Comparison of ENCODE assay signal across 11 cellular contexts in genomic region chr18:59008302-59008974, GRCh38.
DNase-seq lines count a peak whose midpoint lies in the region; ATAC-seq and TF ChIP-seq lines count a peak whose summit lies in the region.
"Had no signal": no experiment of that assay in that cellular context is flagged by ENCODE, and none has a peak within 500 bp of the region (broad histone marks: within the 10 kb centered on the region; RNA-seq: fewer than 3 reads in every experiment).

No MANE protein-coding gene starts in this region.

- H3K9ac ChIP-seq in parathyroid adenoma: no peak overlapping the region

- H3K9me3 ChIP-seq in parathyroid adenoma (ENCODE audit: control insufficient read depth, low read length) (no peaks in the 10 kb centered on the region), spleen (peaks cover 0 to 5% (median 0%) of the 10 kb centered on the region in 8 donors)

- POLR2A ChIA-PET in RWPE1 (lab: Yijun Ruan, JAX; ENCODE audit: low non-redundant PET): no interaction called here

- CTCF ChIA-PET in RWPE1 (lab: Yijun Ruan, JAX): interaction anchor here (0.6 kb wide), 1 partner anchor 685 kb away, joined by 6 read pairs; no protein-coding TSS in a partner anchor

- H3K4me3 ChIP-seq in H7 (ENCODE audit: insufficient read depth, low read depth, low read length) (no peak overlapping the region), parathyroid adenoma (ENCODE audit: low read depth, low read length) (peak overlapping the region; percentile 24), spleen (no peak overlapping the region)

- H3K27me3 ChIP-seq in H7 (ENCODE audit: control insufficient read depth, insufficient read depth, low read length): no peaks in the 10 kb centered on the region
- H3K27me3 ChIP-seq in parathyroid adenoma (ENCODE audit: control insufficient read depth, insufficient read depth, low read length): no peaks in the 10 kb centered on the region
- H3K27me3 ChIP-seq in spleen (replicated peaks in 1 of 7): no peaks in the 10 kb centered on the region

- peak overlapping the region; percentile 78 for H3K27ac ChIP-seq in RWPE1
- H3K27ac ChIP-seq in parathyroid adenoma: no peak overlapping the region
- peak overlapping the region in 4 of 8 donors; percentile 28 to 68 (median 40) for H3K27ac ChIP-seq in spleen

- no peak for ATAC-seq in HG03159 (IDR thresholded peaks at IDR 0.05; ENCODE audit: unreplicated experiment)

- H3K4me1 ChIP-seq in parathyroid adenoma: peaks cover 5% of the 10 kb centered on the region
- peaks cover 0 to 13% (median 3%) of the 10 kb centered on the region in 6 donors for H3K4me1 ChIP-seq in spleen

- no peak for TF ChIP-seq POLR2A in spleen (IDR thresholded peaks at IDR 0.05)

- DNase-seq in H7: peak; percentile 53
- DNase-seq in RWPE1 (ENCODE audit: low spot score): peak; percentile 79
- peak; percentile 21 for DNase-seq in fibroblast of gingiva (ENCODE audit: low read depth)
- no peak for DNase-seq in spleen
- no peak for DNase-seq in UCSD-AML1 (lab: John Stamatoyannopoulos, UW; ENCODE audit: unreplicated experiment)
- no peak for DNase-seq in NOMO-1 treated with DMSO at 0.1 percent for 48 hours (lab: John Stamatoyannopoulos, UW; ENCODE audit: unreplicated experiment)
- DNase-seq: foreskin melanocyte, GDM1, T-helper 2 cell had no signal

- H3K79me2 ChIP-seq in parathyroid adenoma: no peaks in the 10 kb centered on the region

- H3K36me3 ChIP-seq in H7 (replicated peaks; ENCODE audit: control insufficient read depth, insufficient read depth, low read length): no peaks in the 10 kb centered on the region
- H3K36me3 ChIP-seq in parathyroid adenoma (ENCODE audit: control insufficient read depth, insufficient read depth, low read length): no peaks in the 10 kb centered on the region
- H3K36me3 ChIP-seq in spleen: no peaks in the 10 kb centered on the region

- intact Hi-C loops in spleen (cut with DNase I; ENCODE audit: low total_unique reads): no loop called here

- H3K4me2 ChIP-seq in parathyroid adenoma (ENCODE audit: low read length): peak overlapping the region; percentile 69

- TF ChIP-seq CTCF in RWPE1 (conservative IDR thresholded peaks at IDR 0.05; ENCODE audit: low read depth): no peak
- TF ChIP-seq CTCF in parathyroid adenoma (IDR thresholded peaks at IDR 0.05): no peak
- no peak for TF ChIP-seq CTCF in spleen (IDR thresholded peaks at IDR 0.05 in 8 of 11, conservative IDR thresholded peaks at IDR 0.05 in 3 of 11)

- WGBS in spleen, 5 donors: 78 to 92% (median 84%) methylated on average over 13 of the region's 13 CpGs

- peak overlapping the region; percentile 77 for H2AFZ ChIP-seq in parathyroid adenoma

Comparison
In these comparisons a context has a peak if more than half of its experiments do, and no peak if none do; other contexts are left out.
1. DNase-seq: peak in H7 (single experiment), RWPE1 (single experiment) and fibroblast of gingiva (single experiment); none in spleen (single experiment), UCSD-AML1 (single experiment) and NOMO-1 treated with DMSO at 0.1 percent for 48 hours (single experiment).